In genomic region chr10:124703778-124704427, GRCh38 we compare ENCODE assay signal across 10 cellular contexts. TPM values are rescaled to one million over a fixed set of nuclear protein-coding genes. Genes with fewer than 3 reads are reported as not detected.
DNase-seq lines count a peak whose midpoint lies in the region; ATAC-seq and TF ChIP-seq lines count a peak whose summit lies in the region.
"Had no signal": no experiment of that assay in that cellular context is flagged by ENCODE, and none has a peak within 500 bp of the region (broad histone marks: within the 10 kb centered on the region; RNA-seq: fewer than 3 reads in every experiment).

No MANE protein-coding gene starts in this region.

- H3K27ac ChIP-seq in esophagus squamous epithelium = peak overlapping the region; percentile 41 to 91 (median 82)

- peaks cover 63 to 100% (median 96%) of the 10 kb centered on the region in 3 donors for H3K4me1 ChIP-seq in esophagus squamous epithelium

- H3K36me3 Mint-ChIP-seq in nephron (ENCODE audit: low read depth) = peaks cover 32% of the 10 kb centered on the region

- 65 to 83% methylated on average over 5 to 6 of the region's 10 CpGs for WGBS in esophagus squamous epithelium, 2 donors

- H3K4me1 Mint-ChIP-seq in nephron = peaks cover 93% of the 10 kb centered on the region

- intact Hi-C loops in esophagus squamous epithelium (cut with DNase I) = no loop called here

- H3K4me3 Mint-ChIP-seq in nephron = peak overlapping the region in 1 of 3 experiments; percentile 12

- no peaks in the 10 kb centered on the region for H3K9me3 ChIP-seq in esophagus squamous epithelium

- no peaks in the 10 kb centered on the region for H3K9me3 Mint-ChIP-seq in nephron

- H3K27me3 ChIP-seq in esophagus squamous epithelium = no peaks in the 10 kb centered on the region

- TF ChIP-seq POLR2A in esophagus squamous epithelium (IDR thresholded peaks at IDR 0.05) = no peak

- H3K36me3 ChIP-seq in esophagus squamous epithelium = peaks cover 0 to 79% (median 5%) of the 10 kb centered on the region in 3 donors

- DNase-seq in AG09319 (ENCODE audit: extremely low read depth, low read depth) = peak; percentile 32
- peak; percentile 80 for DNase-seq in NCI-H748 (lab: John Stamatoyannopoulos, UW; ENCODE audit: unreplicated experiment)
- no peak for DNase-seq in esophagus squamous epithelium (lab: John Stamatoyannopoulos, UW)
- DNase-seq: kidney glomerular epithelial cell, NCI-H1694 had no signal

- H3K27ac Mint-ChIP-seq in nephron = peak overlapping the region; percentile 96 to 98 (median 98)

- ATAC-seq in HG03432 (IDR thresholded peaks at IDR 0.05; ENCODE audit: unreplicated experiment) = no peak
- no peak for ATAC-seq in HG03378 (IDR thresholded peaks at IDR 0.05; ENCODE audit: unreplicated experiment)
- no peak for ATAC-seq in HG03520 (IDR thresholded peaks at IDR 0.05; ENCODE audit: unreplicated experiment)
- no peak for ATAC-seq in activated CD4-positive, CD25-positive, alpha-beta regulatory T cell treated with anti-CD3 and anti-CD28 coated beads, Interleukin-2, amount 50 U/mL, for 24 hours

- no peaks in the 10 kb centered on the region for H3K27me3 Mint-ChIP-seq in nephron (ENCODE audit: low read depth)

- TF ChIP-seq CTCF in AG09319 (IDR thresholded peaks at IDR 0.05; ENCODE audit: low read depth, low read length) = no peak
- TF ChIP-seq CTCF in esophagus squamous epithelium (IDR thresholded peaks at IDR 0.05) = no peak
- no peak for TF ChIP-seq CTCF in nephron (IDR thresholded peaks at IDR 0.05; ENCODE audit: unreplicated experiment in 3 of 3)

- H3K4me3 ChIP-seq in esophagus squamous epithelium = no peak overlapping the region

RNA-seq across cellular contexts. Expression of gene FAM53B, which starts 40.3 kb away (rescaled TPM):
- 10 to 100 TPM; 27.4 to 54.2 (median 31.5) TPM for total RNA-seq in esophagus squamous epithelium
